Comparison of ENCODE assay signal across 32 cellular contexts in genomic region chr12:14689144-14689543, GRCh38. TPM values are rescaled to one million over a fixed set of nuclear protein-coding genes. Genes with fewer than 3 reads are reported as not detected.
"Had no signal": no experiment of that assay in that cellular context is flagged by ENCODE, and none has a peak within 500 bp of the region (broad histone marks: within the 10 kb centered on the region; RNA-seq: fewer than 3 reads in every experiment).

No MANE protein-coding gene starts in this region.

- H3K4me1 ChIP-seq: neural progenitor cell, parathyroid adenoma, right atrium auricular region, right lobe of liver, stomach, testis, thyroid gland, upper lobe of left lung had no signal

- H3K27me3 ChIP-seq: neural progenitor cell, right atrium auricular region, right lobe of liver, stomach, testis, thyroid gland, transverse colon, upper lobe of left lung had no signal

- DNase-seq: islet precursor cell; left ventricle myocardium inferior; mesendoderm; naive B cell; natural killer cell; nephron progenitor cell; occipital lobe; right lobe of liver; stimulated activated CD4-positive, alpha-beta T cell treated with anti-CD3 and anti-CD28 coated beads, Interleukin-1b, Interleukin-23, amount 100 ng/mL, for 48 hours; stimulated activated CD4-positive, alpha-beta T cell treated with anti-CD3 and anti-CD28 coated beads, Interleukin-2, amount 100 ng/mL, for 48 hours; stimulated activated CD4-positive, alpha-beta T cell treated with anti-CD3 and anti-CD28 coated beads, Interleukin-4, amount 100 ng/mL, for 4 hours; stimulated activated CD8-positive, alpha-beta memory T cell treated with anti-CD3 and anti-CD28 coated beads, Interleukin-4, amount 100 ng/mL, for 48 hours; stimulated activated naive CD8-positive, alpha-beta T cell treated with anti-CD3 and anti-CD28 coated beads, Interleukin-15, Interleukin-2, amounts not matched to agents 100 U/mL and 50 U/mL, for 24 hours; stomach; testis; thyroid gland; transverse colon; upper lobe of left lung had no signal

- H3K9me3 ChIP-seq: left ventricle myocardium inferior, neutrophil, right atrium auricular region, right lobe of liver, stomach, testis, thyroid gland, transverse colon, upper lobe of left lung had no signal

- H3K36me3 ChIP-seq: left ventricle myocardium inferior, neural progenitor cell, neutrophil, right atrium auricular region, right lobe of liver, stomach, thyroid gland, transverse colon, upper lobe of left lung had no signal

- H3K27ac ChIP-seq: left ventricle myocardium inferior, neural progenitor cell, neutrophil, parathyroid adenoma, right atrium auricular region, right lobe of liver, stomach, testis, thyroid gland, transverse colon, upper lobe of left lung had no signal

- H3K4me3 ChIP-seq: left ventricle myocardium inferior, lung, neural progenitor cell, right atrium auricular region, right lobe of liver, smooth muscle cell, stomach, testis, thyroid gland, transverse colon, upper lobe of left lung had no signal

- ATAC-seq: natural killer cell; right lobe of liver; stimulated activated memory B cell treated with anti-CD40 and anti-IgM and Interleukin-4, amounts not matched to agents 10 μg/mL and 1 μg/mL and 100 μg/mL, for 72 hours; stimulated activated naive CD8-positive, alpha-beta T cell treated with anti-CD3 and anti-CD28 coated beads, Interleukin-15, Interleukin-2, amounts not matched to agents 100 U/mL and 50 U/mL, for 24 hours had no signal

RNA-seq across cellular contexts. Expression of gene GUCY2C, which starts 7.3 kb away (rescaled TPM):
- total RNA-seq: kidney epithelial cell, lung, mononuclear cell, natural killer cell, osteocyte, pulmonary artery endothelial cell, renal cortical epithelial cell, right atrium auricular region, skeletal muscle tissue, smooth muscle cell, thyroid gland, urinary bladder had no signal
- polyA plus RNA-seq: smooth muscle cell, urinary bladder had no signal
